ENCODE assay signal across 8 cellular contexts in genomic region chr9:137411670-137412380, GRCh38. TPM values are rescaled to one million over a fixed set of nuclear protein-coding genes. Genes with fewer than 3 reads are reported as not detected.
A peak's percentile ranks its signal among the peaks of the same experiment; 100 is the strongest.
DNase-seq lines count a peak whose midpoint lies in the region; ATAC-seq and TF ChIP-seq lines count a peak whose summit lies in the region.

No MANE protein-coding gene starts in this region.

- peaks cover 17% of the 10 kb centered on the region for H3K4me1 Mint-ChIP-seq in activated CD4-positive, alpha-beta T cell treated with anti-CD3 and anti-CD28 coated beads, Interleukin-2, amount 10 ng/mL, durations not matched to agents 7 days and 5 days

- intact Hi-C loops in spleen (cut with DNase I; ENCODE audit: low total_unique reads), result no loop called here

- H3K27ac Mint-ChIP-seq in activated CD4-positive, alpha-beta T cell treated with anti-CD3 and anti-CD28 coated beads, Interleukin-2, amount 10 ng/mL, durations not matched to agents 7 days and 5 days, result no peak overlapping the region

- H3K36me3 ChIP-seq in spleen, result peaks cover 0 to 7% (median 0%) of the 10 kb centered on the region in 6 donors

- no peaks in the 10 kb centered on the region for H3K9me3 Mint-ChIP-seq in activated CD4-positive, alpha-beta T cell treated with anti-CD3 and anti-CD28 coated beads, Interleukin-2, amount 10 ng/mL, durations not matched to agents 7 days and 5 days

- POLR2A ChIA-PET in activated CD4-positive, alpha-beta T cell treated with anti-CD3 and anti-CD28 coated beads, Interleukin-2, amount 10 ng/mL, durations not matched to agents 7 days and 5 days (lab: Charles Lee), result no interaction called here

- TF ChIP-seq POLR2A in spleen (IDR thresholded peaks at IDR 0.05), result no peak

- peaks cover 0 to 32% (median 8%) of the 10 kb centered on the region in 7 donors for H3K27me3 ChIP-seq in spleen (replicated peaks in 1 of 7)

- H3K27ac ChIP-seq in spleen, result peak overlapping the region; percentile 36 to 86 (median 78)

- no peak for ATAC-seq in HG03159 (IDR thresholded peaks at IDR 0.05; ENCODE audit: unreplicated experiment)
- ATAC-seq in HG03039 (IDR thresholded peaks at IDR 0.05; ENCODE audit: unreplicated experiment), result no peak

- CTCF ChIA-PET in activated CD4-positive, alpha-beta T cell treated with anti-CD3 and anti-CD28 coated beads, Interleukin-2, amount 10 ng/mL, durations not matched to agents 7 days and 5 days (lab: Charles Lee), result interaction anchor here (1.4 to 2.9 kb wide), 3 partner anchors 11 to 33 kb away, joined by 4 to 10 read pairs (median 6); partner anchors contain the start of genes EXD3 and NOXA1

- H3K9me3 ChIP-seq in spleen, result no peaks in the 10 kb centered on the region

- WGBS in spleen, 5 donors, result 9 to 30% (median 21%) methylated on average over 19 to 29 of the region's 29 CpGs

- peak overlapping the region in 2 of 8 donors; percentile 15 to 44 for H3K4me3 ChIP-seq in spleen

- H3K4me3 Mint-ChIP-seq in activated CD4-positive, alpha-beta T cell treated with anti-CD3 and anti-CD28 coated beads, Interleukin-2, amount 10 ng/mL, durations not matched to agents 7 days and 5 days, result no peak overlapping the region

- no peak for TF ChIP-seq CTCF in spleen (IDR thresholded peaks at IDR 0.05 in 8 of 11, conservative IDR thresholded peaks at IDR 0.05 in 3 of 11)

- H3K36me3 Mint-ChIP-seq in activated CD4-positive, alpha-beta T cell treated with anti-CD3 and anti-CD28 coated beads, Interleukin-2, amount 10 ng/mL, durations not matched to agents 7 days and 5 days (ENCODE audit: low read depth), result no peaks in the 10 kb centered on the region

- H3K27me3 Mint-ChIP-seq in activated CD4-positive, alpha-beta T cell treated with anti-CD3 and anti-CD28 coated beads, Interleukin-2, amount 10 ng/mL, durations not matched to agents 7 days and 5 days, result no peaks in the 10 kb centered on the region

- DNase-seq in EH (ENCODE audit: low read depth) (peak; percentile 91), HS-27A (ENCODE audit: low read depth) (peak; percentile 53), glomerular endothelial cell (ENCODE audit: extremely low read depth, low read depth, low spot score) (peak; percentile 64), spleen (peak; percentile 88), islet precursor cell (no peak)
- DNase-seq in activated CD4-positive, alpha-beta T cell treated with anti-CD3 and anti-CD28 coated beads, Interleukin-2, amount 10 ng/mL, durations not matched to agents 7 days and 5 days, result peak; percentile 26

- peaks cover 20 to 74% (median 43%) of the 10 kb centered on the region in 6 donors for H3K4me1 ChIP-seq in spleen

RNA-seq across cellular contexts. Expression of gene EXD3, which starts 11.1 kb away (rescaled TPM):
- total RNA-seq in activated CD4-positive, alpha-beta T cell treated with anti-CD3 and anti-CD28 coated beads, Interleukin-2, amount 10 ng/mL, durations not matched to agents 7 days and 5 days, result 10 to 100 TPM; 10.3 to 13.2 TPM
- total RNA-seq in glomerular endothelial cell, result 20.9 and 32.6 TPM in 2 replicates
- 10 to 100 TPM; 14.5 to 52.8 (median 29.8) TPM for total RNA-seq in spleen
- 10 to 100 TPM; 15.6 to 62.3 (median 43.4) TPM for polyA plus RNA-seq in spleen

RNA-seq across cellular contexts. Expression of gene NOXA1, which starts 11.4 kb away (rescaled TPM):
- total RNA-seq in activated CD4-positive, alpha-beta T cell treated with anti-CD3 and anti-CD28 coated beads, Interleukin-2, amount 10 ng/mL, durations not matched to agents 7 days and 5 days, result 1 to 10 TPM in 1 of 2 experiments, under 1 TPM in 1; 0.46 to 1.1 TPM
- total RNA-seq in glomerular endothelial cell (1.2 and 1.7 TPM in 2 replicates), spleen (10 to 100 TPM in 2 of 7 donors, 1 to 10 TPM in 5; 1.9 to 15.0 (median 5.3) TPM)
- polyA plus RNA-seq in spleen, result 10 to 100 TPM in 1 of 3 donors, 1 to 10 TPM in 2; 3.2 to 10.7 (median 7.8) TPM

RNA-seq across cellular contexts. Expression of gene ENTPD8, which starts 29.3 kb away (rescaled TPM):
- total RNA-seq in activated CD4-positive, alpha-beta T cell treated with anti-CD3 and anti-CD28 coated beads, Interleukin-2, amount 10 ng/mL, durations not matched to agents 7 days and 5 days, result not detected
- total RNA-seq in glomerular endothelial cell, result 0.10 and 0.18 TPM in 2 replicates
- total RNA-seq in spleen, result under 1 TPM in 3 of 7 donors, not detected in 4; 0.26 to 0.37 (median 0.28) TPM
- under 1 TPM; 0.07 to 0.10 (median 0.09) TPM for polyA plus RNA-seq in spleen

RNA-seq across cellular contexts. Expression of gene NSMF, which starts 47.3 kb away (rescaled TPM):
- 10 to 100 TPM; 57.6 to 60.3 TPM for total RNA-seq in activated CD4-positive, alpha-beta T cell treated with anti-CD3 and anti-CD28 coated beads, Interleukin-2, amount 10 ng/mL, durations not matched to agents 7 days and 5 days
- total RNA-seq in glomerular endothelial cell (53.7 and 74.7 TPM in 2 replicates), spleen (10 to 100 TPM; 21.8 to 39.0 (median 25.5) TPM)
- 10 to 100 TPM; 21.8 to 49.3 (median 26.7) TPM for polyA plus RNA-seq in spleen
